In the genomic region with DNA sequence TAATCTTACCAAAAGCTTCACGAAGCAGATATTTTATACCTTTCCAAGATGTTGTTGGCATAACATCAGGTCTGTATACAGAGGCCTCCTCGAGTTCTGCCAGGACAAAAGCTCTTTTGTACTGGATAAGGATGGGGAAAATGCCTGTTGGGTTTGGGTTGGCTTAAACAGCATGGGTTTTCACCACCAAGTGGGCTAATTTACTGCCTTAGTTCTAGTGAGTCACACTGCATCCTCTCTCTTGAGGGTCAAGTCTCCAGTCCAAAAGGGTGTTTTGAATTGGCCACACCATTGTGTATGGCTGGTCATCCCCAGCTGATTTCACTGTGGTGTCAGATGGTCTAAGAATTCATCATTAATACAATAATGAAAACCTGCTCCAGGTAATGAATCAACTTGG, we compare ENCODE assay signal across 18 cellular contexts.
"Had no signal": no experiment of that assay in that cellular context is flagged by ENCODE, and none has a peak within 500 bp of the region (broad histone marks: within the 10 kb centered on the region; RNA-seq: fewer than 3 reads in every experiment).

No MANE protein-coding gene starts in this region.

- H3K27ac ChIP-seq: coronary artery, esophagus squamous epithelium, foreskin keratinocyte, prostate gland, spleen, testis, upper lobe of left lung had no signal

- ATAC-seq: activated T-helper 17 cell treated with anti-CD3 and anti-CD28 coated beads, Interleukin-2, amount 50 U/mL, for 72 hours; foreskin keratinocyte; sciatic nerve had no signal

- H3K27ac Mint-ChIP-seq: activated T-helper 17 cell treated with anti-CD3 and anti-CD28 coated beads, Interleukin-2, amount 50 U/mL, for 72 hours; nephron; stimulated activated naive CD8-positive, alpha-beta T cell treated with anti-CD3 and anti-CD28 coated beads, Interleukin-15, Interleukin-2, amounts not matched to agents 100 ng/mL and 50 ng/mL, for 24 hours had no signal

- H3K27me3 Mint-ChIP-seq: activated T-helper 17 cell treated with anti-CD3 and anti-CD28 coated beads, Interleukin-2, amount 50 U/mL, for 72 hours; central memory CD8-positive, alpha-beta T cell; stimulated activated naive CD8-positive, alpha-beta T cell treated with anti-CD3 and anti-CD28 coated beads, Interleukin-15, Interleukin-2, amounts not matched to agents 100 ng/mL and 50 ng/mL, for 24 hours had no signal

- H3K9me3 Mint-ChIP-seq: activated T-helper 17 cell treated with anti-CD3 and anti-CD28 coated beads, Interleukin-2, amount 50 U/mL, for 72 hours; central memory CD8-positive, alpha-beta T cell had no signal

- H3K36me3 Mint-ChIP-seq: brain had no signal

- H3K4me1 ChIP-seq: foreskin keratinocyte, prostate gland had no signal

- DNase-seq: activated CD4-positive, alpha-beta T cell treated with anti-CD3 and anti-CD28 coated beads, Interleukin-2, amount 50 U/mL, for 48 hours; activated naive CD4-positive, alpha-beta T cell treated with Interleukin-2 at 50 U/mL for 16 hours; effector CD4-positive, alpha-beta T cell; esophagus squamous epithelium; foreskin keratinocyte; kidney glomerular epithelial cell; occipital lobe; spleen; testis; upper lobe of left lung had no signal

- H3K4me3 ChIP-seq: coronary artery, esophagus squamous epithelium, prostate gland, spleen, testis, upper lobe of left lung had no signal

- H3K4me3 Mint-ChIP-seq: activated T-helper 17 cell treated with anti-CD3 and anti-CD28 coated beads, Interleukin-2, amount 50 U/mL, for 72 hours; brain; central memory CD8-positive, alpha-beta T cell; nephron; stimulated activated naive CD8-positive, alpha-beta T cell treated with anti-CD3 and anti-CD28 coated beads, Interleukin-15, Interleukin-2, amounts not matched to agents 100 ng/mL and 50 ng/mL, for 24 hours had no signal

- H3K9me3 ChIP-seq: esophagus squamous epithelium, prostate gland, spleen, testis, upper lobe of left lung had no signal

- H3K4me1 Mint-ChIP-seq: activated T-helper 17 cell treated with anti-CD3 and anti-CD28 coated beads, Interleukin-2, amount 50 U/mL, for 72 hours; central memory CD8-positive, alpha-beta T cell; nephron had no signal

- H3K36me3 ChIP-seq: esophagus squamous epithelium, prostate gland, spleen, upper lobe of left lung had no signal

- H3K27me3 ChIP-seq: esophagus squamous epithelium, foreskin keratinocyte, spleen, testis, upper lobe of left lung had no signal
